In the genomic region with DNA sequence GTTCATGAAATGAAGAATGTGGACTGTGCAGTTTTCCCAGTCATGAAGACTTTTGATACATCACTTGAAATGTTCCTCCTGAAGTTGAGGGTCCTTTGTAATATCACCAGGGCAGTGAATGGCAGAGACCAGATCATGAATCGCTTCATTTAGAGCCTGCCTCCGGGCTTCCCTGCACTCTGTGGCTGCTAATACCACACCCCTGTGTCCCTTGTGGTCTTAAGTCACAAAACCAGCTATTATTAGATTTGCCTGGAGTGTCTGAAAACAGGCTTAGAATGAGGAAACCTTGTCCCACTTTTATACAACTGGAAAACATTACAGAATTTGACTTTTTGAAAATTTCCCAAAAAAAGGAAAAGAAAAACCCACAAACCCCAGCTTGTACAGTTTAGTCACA, we compare ENCODE assay signal across 13 cellular contexts.
DNase-seq lines count a peak whose midpoint lies in the region; ATAC-seq and TF ChIP-seq lines count a peak whose summit lies in the region.
"Had no signal": no experiment of that assay in that cellular context is flagged by ENCODE, and none has a peak within 500 bp of the region (broad histone marks: within the 10 kb centered on the region; RNA-seq: fewer than 3 reads in every experiment).

No MANE protein-coding gene starts in this region.

- H3K27ac ChIP-seq in substantia nigra (ENCODE audit: low read depth, low read length, poor library complexity, severe bottlenecking): no peak overlapping the region
- H3K27ac ChIP-seq: C4-2B had no signal

- ATAC-seq in sciatic nerve: peak; percentile 92
- ATAC-seq in GM21423 (IDR thresholded peaks at IDR 0.05; ENCODE audit: unreplicated experiment): no peak
- ATAC-seq in HG03039 (IDR thresholded peaks at IDR 0.05; ENCODE audit: unreplicated experiment): no peak

- no peaks in the 10 kb centered on the region for H3K9me3 ChIP-seq in BE2C
- H3K9me3 ChIP-seq: HAP-1 had no signal

- no peak overlapping the region for H3K4me3 ChIP-seq in BE2C (ENCODE audit: low read depth, low read length)
- H3K4me3 ChIP-seq: HAP-1 had no signal

- DNase-seq in BE2C (peak; percentile 43), RPMI7951 (ENCODE audit: low read depth) (peak; percentile 66), foreskin melanocyte (peak; percentile 52), sciatic nerve (ENCODE audit: low spot score) (no peak), substantia nigra (lab: John Stamatoyannopoulos, UW) (no peak)
- DNase-seq in activated CD4-positive, alpha-beta T cell treated with anti-CD3 and anti-CD28 coated beads for 4 hours: no peak
- DNase-seq: amniotic stem cell, NCI-H1105, NCI-H526 treated with DMSO at 0.1 percent for 48 hours had no signal

- H3K4me1 ChIP-seq in BE2C: peaks cover 4% of the 10 kb centered on the region
- H3K4me1 ChIP-seq: HAP-1 had no signal

- H3K36me3 ChIP-seq in BE2C: no peaks in the 10 kb centered on the region; the same call in 1 of the 2 replicates
- H3K36me3 ChIP-seq: HAP-1 had no signal

- TF ChIP-seq CTCF in BE2C (IDR thresholded peaks at IDR 0.05; ENCODE audit: low read depth, low read length): no peak

- H3K27me3 ChIP-seq in BE2C: no peaks in the 10 kb centered on the region

- intact Hi-C loops in sciatic nerve (cut with DNase I): loop anchor here (10.0 kb wide), 1 partner anchor 147 kb away; a partner anchor contains a TSS

Comparison
In these comparisons a context has a peak if more than half of its experiments do, and no peak if none do; other contexts are left out.
1. DNase-seq: peak in BE2C (single experiment), RPMI7951 (single experiment) and foreskin melanocyte (single experiment); none in sciatic nerve (single experiment), activated CD4-positive, alpha-beta T cell treated with anti-CD3 and anti-CD28 coated beads for 4 hours (0 of 2) and substantia nigra (0 of 49).